In genomic region chr9:138120511-138121437, GRCh38 we compare ENCODE assay signal across 30 cellular contexts.
"Had no signal": no experiment of that assay in that cellular context is flagged by ENCODE, and none has a peak within 500 bp of the region (broad histone marks: within the 10 kb centered on the region; RNA-seq: fewer than 3 reads in every experiment).

No MANE protein-coding gene starts in this region.

- H3K4me3 Mint-ChIP-seq: effector memory CD8-positive, alpha-beta T cell; mesothelial cell of epicardium; naive thymus-derived CD4-positive, alpha-beta T cell; nephron; neural progenitor cell; type B pancreatic cell had no signal

- H3K36me3 ChIP-seq: esophagus squamous epithelium, heart right ventricle, lower lobe of right lung, neural progenitor cell, prostate gland, right atrium auricular region, tibial artery had no signal

- H3K9ac ChIP-seq: neural progenitor cell had no signal

- H3K4me1 Mint-ChIP-seq: mesothelial cell of epicardium; naive thymus-derived CD4-positive, alpha-beta T cell; nephron; neural progenitor cell had no signal

- DNase-seq: dermis blood vessel endothelial cell; effector memory CD8-positive, alpha-beta T cell; erythroblast; esophagus squamous epithelium; foreskin melanocyte; glutamatergic neuron; heart right ventricle; hippocampal formation; kidney glomerular epithelial cell; left colon; left ventricle myocardium superior; lower lobe of right lung; naive thymus-derived CD4-positive, alpha-beta T cell; stimulated activated CD4-positive, alpha-beta T cell treated with anti-CD3 and anti-CD28 coated beads, Interleukin-12 subunit alpha, Interleukin-12 subunit beta, amount 100 ng/mL, for 4 hours; stimulated activated CD4-positive, alpha-beta T cell treated with anti-CD3 and anti-CD28 coated beads, Interleukin-1b, Interleukin-23, amount 100 ng/mL, for 48 hours; stimulated activated CD4-positive, alpha-beta T cell treated with anti-CD3 and anti-CD28 coated beads, Interleukin-4, amount 100 ng/mL, for 1 hour; stimulated activated CD8-positive, alpha-beta memory T cell treated with anti-CD3 and anti-CD28 coated beads, Interleukin-4, amount 100 ng/mL, for 48 hours; stimulated activated naive CD4-positive, alpha-beta T cell; substantia nigra; testis; tibial artery had no signal

- H3K27me3 ChIP-seq: neural progenitor cell, right atrium auricular region, testis had no signal

- H3K9me3 Mint-ChIP-seq: effector memory CD8-positive, alpha-beta T cell; type B pancreatic cell had no signal

- H3K27ac Mint-ChIP-seq: effector memory CD8-positive, alpha-beta T cell; mesothelial cell of epicardium; naive thymus-derived CD4-positive, alpha-beta T cell; nephron; type B pancreatic cell had no signal

- H3K4me3 ChIP-seq: coronary artery, esophagus squamous epithelium, heart right ventricle, lower lobe of right lung, neural progenitor cell, prostate gland, right atrium auricular region, smooth muscle cell, testis, tibial artery had no signal

- H3K4me2 ChIP-seq: neural progenitor cell, smooth muscle cell had no signal

- H3K36me3 Mint-ChIP-seq: naive thymus-derived CD4-positive, alpha-beta T cell; neural progenitor cell; type B pancreatic cell had no signal

- ATAC-seq: effector memory CD8-positive, alpha-beta T cell; heart right ventricle; left colon; left ventricle myocardium superior; naive thymus-derived CD4-positive, alpha-beta T cell; sciatic nerve had no signal

- H3K27ac ChIP-seq: coronary artery, esophagus squamous epithelium, heart right ventricle, lower lobe of right lung, neural progenitor cell, prostate gland, right atrium auricular region, testis, tibial artery had no signal

- H3K4me1 ChIP-seq: esophagus squamous epithelium, heart right ventricle, lower lobe of right lung, neural progenitor cell, prostate gland, right atrium auricular region, tibial artery had no signal
